Comparison of ENCODE assay signal across 15 cellular contexts in genomic region chr5:90398726-90399125, GRCh38.
"Had no signal": no experiment of that assay in that cellular context is flagged by ENCODE, and none has a peak within 500 bp of the region (broad histone marks: within the 10 kb centered on the region; RNA-seq: fewer than 3 reads in every experiment).

No MANE protein-coding gene starts in this region.

- H3K79me2 ChIP-seq: parathyroid adenoma had no signal

- FAIRE-seq: colon, TTC549 had no signal

- H3K9ac ChIP-seq: parathyroid adenoma had no signal

- ATAC-seq: foreskin keratinocyte; natural killer cell treated with Interleukin-12 subunit alpha and Interleukin-12 subunit beta and Interleukin-15 and Interleukin-18, amount 100 ng/mL, for 72 hours; stimulated activated naive CD8-positive, alpha-beta T cell treated with anti-CD3 and anti-CD28 coated beads, Interleukin-15, Interleukin-2, amounts not matched to agents 100 U/mL and 50 U/mL, for 24 hours had no signal

- H3K4me3 Mint-ChIP-seq: activated naive CD8-positive, alpha-beta T cell; natural killer cell treated with Interleukin-12 subunit alpha and Interleukin-12 subunit beta and Interleukin-15 and Interleukin-18, amount 100 ng/mL, for 72 hours; T-helper 1 cell treated with Interleukin-12 subunit alpha and Interleukin-12 subunit beta and Interleukin-4 antibody, amounts not matched to agents 30 μg/mL and 1 μg/mL, for 36 hours; type B pancreatic cell had no signal

- H3K4me3 ChIP-seq: suprapubic skin had no signal

- H3K27me3 Mint-ChIP-seq: activated naive CD8-positive, alpha-beta T cell; natural killer cell treated with Interleukin-12 subunit alpha and Interleukin-12 subunit beta and Interleukin-15 and Interleukin-18, amount 100 ng/mL, for 72 hours; type B pancreatic cell had no signal

- H3K27me3 ChIP-seq: foreskin keratinocyte, suprapubic skin had no signal

- DNase-seq: activated CD4-positive, alpha-beta T cell treated with anti-CD3 and anti-CD28 coated beads, Interleukin-2, amount 50 U/mL, for 48 hours; activated gamma-delta T cell; foreskin keratinocyte; glutamatergic neuron; kidney glomerular epithelial cell; stimulated activated CD4-positive, alpha-beta T cell treated with anti-CD3 and anti-CD28 coated beads, Interleukin-2, amount 100 ng/mL, for 24 hours; stimulated activated naive CD8-positive, alpha-beta T cell treated with anti-CD3 and anti-CD28 coated beads, Interleukin-15, Interleukin-2, amounts not matched to agents 100 U/mL and 50 U/mL, for 24 hours had no signal

- H3K4me1 ChIP-seq: parathyroid adenoma, suprapubic skin had no signal

- H3K27ac ChIP-seq: foreskin keratinocyte, parathyroid adenoma, suprapubic skin had no signal

- H3K27ac Mint-ChIP-seq: activated naive CD8-positive, alpha-beta T cell; natural killer cell treated with Interleukin-12 subunit alpha and Interleukin-12 subunit beta and Interleukin-15 and Interleukin-18, amount 100 ng/mL, for 72 hours; T-helper 1 cell treated with Interleukin-12 subunit alpha and Interleukin-12 subunit beta and Interleukin-4 antibody, amounts not matched to agents 30 μg/mL and 1 μg/mL, for 36 hours; type B pancreatic cell had no signal

- H3K9me3 Mint-ChIP-seq: natural killer cell treated with Interleukin-12 subunit alpha and Interleukin-12 subunit beta and Interleukin-15 and Interleukin-18, amount 100 ng/mL, for 72 hours; T-helper 1 cell treated with Interleukin-12 subunit alpha and Interleukin-12 subunit beta and Interleukin-4 antibody, amounts not matched to agents 30 μg/mL and 1 μg/mL, for 36 hours; type B pancreatic cell had no signal

- H2AFZ ChIP-seq: parathyroid adenoma had no signal

- H3K9me3 ChIP-seq: suprapubic skin had no signal
